Comparison of ENCODE assay signal across 22 cellular contexts in genomic region chr2:15997728-15998280, GRCh38. TPM values are rescaled to one million over a fixed set of nuclear protein-coding genes. Genes with fewer than 3 reads are reported as not detected.
DNase-seq lines count a peak whose midpoint lies in the region; ATAC-seq, FAIRE-seq and TF ChIP-seq lines count a peak whose summit lies in the region.
"Had no signal": no experiment of that assay in that cellular context is flagged by ENCODE, and none has a peak within 500 bp of the region (broad histone marks: within the 10 kb centered on the region; RNA-seq: fewer than 3 reads in every experiment).

No MANE protein-coding gene starts in this region.

- no peaks in the 10 kb centered on the region for H3K9me2 ChIP-seq in GM23338 (ENCODE audit: insufficient read depth)

- no peaks in the 10 kb centered on the region for H3K36me3 ChIP-seq in GM23338 (ENCODE audit: insufficient read depth)
- no peaks in the 10 kb centered on the region for H3K36me3 ChIP-seq in H1 (ENCODE audit: control insufficient read depth in 2 of 4, insufficient read depth in 4 of 4, low read length in 3 of 4)
- H3K36me3 ChIP-seq in thyroid gland, result no peaks in the 10 kb centered on the region
- H3K36me3 ChIP-seq: BLaER1 treated with 17β-estradiol and CSF1 and Interleukin-3, amounts not matched to agents 10 nM and 100 nM had no signal

- H3K9me3 ChIP-seq in H1 (ENCODE audit: insufficient read depth in 2 of 2, low read depth in 1 of 2, low read length in 1 of 2), result no peaks in the 10 kb centered on the region
- no peaks in the 10 kb centered on the region for H3K9me3 ChIP-seq in thyroid gland
- H3K9me3 ChIP-seq: Caco-2 had no signal

- H2AFZ ChIP-seq in GM23338, result peak overlapping the region; percentile 84
- 0 out of 2 replicates have a peak overlapping the region, but pooled peaks have one; percentile 5 for H2AFZ ChIP-seq in H1 (ENCODE audit: low read length)

- no peak overlapping the region for H2BK20ac ChIP-seq in H1 (ENCODE audit: low read length)

- H4K91ac ChIP-seq in H1 (replicated peaks; ENCODE audit: insufficient read length, low read length), result no peak overlapping the region

- no peaks in the 10 kb centered on the region for H3K79me2 ChIP-seq in GM23338 (replicated peaks; ENCODE audit: insufficient read depth)
- no peaks in the 10 kb centered on the region for H3K79me2 ChIP-seq in H1 (ENCODE audit: control insufficient read depth in 1 of 2, insufficient read depth in 2 of 2, low read length in 2 of 2)

- no peak overlapping the region for H3K27ac Mint-ChIP-seq in GM23338
- no peak overlapping the region for H3K27ac Mint-ChIP-seq in naive thymus-derived CD8-positive, alpha-beta T cell
- H3K27ac Mint-ChIP-seq: CD4-positive, alpha-beta T cell; CD8-positive, alpha-beta T cell had no signal

- 79% methylated on average over 2 of the region's 2 CpGs; no CpG with 5 or more reads in 1 of the 2 experiments for WGBS in H1 (ENCODE audit: extremely low coverage in 1 of 2, insufficient coverage in 1 of 2, insufficient read length in 1 of 2, insufficient replicate concordance in 2 of 2, low coverage in 1 of 2, low lambda C conversion rate in 2 of 2, missing lambda C conversion rate in 1 of 2), 2 experiments
- 37 to 41% methylated on average over 2 of the region's 2 CpGs for WGBS in thyroid gland, 2 donors

- no peak overlapping the region for H3K56ac ChIP-seq in H1 (replicated peaks; ENCODE audit: insufficient read length, low read depth, low read length)

- H3K4me3 ChIP-seq in GM23338, result no peak overlapping the region
- no peak overlapping the region for H3K4me3 ChIP-seq in H1 (ENCODE audit: extremely low read depth in 1 of 4, insufficient read depth in 2 of 4, low read depth in 3 of 4, low read length in 4 of 4)
- H3K4me3 ChIP-seq in thyroid gland (replicated peaks in 1 of 3), result no peak overlapping the region
- H3K4me3 ChIP-seq: BLaER1 treated with 17β-estradiol and CSF1 and Interleukin-3, amounts not matched to agents 10 nM and 100 nM had no signal

- H3K23ac ChIP-seq in H1 (ENCODE audit: insufficient read length), result no peak overlapping the region

- no peak overlapping the region for H3K9ac ChIP-seq in H1 (replicated peaks in 1 of 4; ENCODE audit: extremely low read depth in 1 of 4, low read depth in 3 of 4, low read length in 3 of 4)
- H3K9ac ChIP-seq: BLaER1 treated with 17β-estradiol and CSF1 and Interleukin-3, amounts not matched to agents 10 nM and 100 nM had no signal

- H2AK5ac ChIP-seq in H1 (ENCODE audit: low read depth, low read length), result no peak overlapping the region

- intact Hi-C loops in thyroid gland (cut with DNase I), result no loop called here

- H3K36me3 Mint-ChIP-seq in GM23338 (ENCODE audit: low read depth), result no peaks in the 10 kb centered on the region; the same call in 2 of the 3 replicates
- H3K36me3 Mint-ChIP-seq in naive thymus-derived CD8-positive, alpha-beta T cell, result no peaks in the 10 kb centered on the region
- H3K36me3 Mint-ChIP-seq: CD8-positive, alpha-beta T cell had no signal

- no peak for TF ChIP-seq RAD21 in H1 (IDR thresholded peaks at IDR 0.05 in 1 of 2, conservative IDR thresholded peaks at IDR 0.05 in 1 of 2; ENCODE audit: low read depth in 2 of 2, low read length in 2 of 2)

- POLR2A ChIA-PET in H1 (lab: Charles Lee; ENCODE audit: partially characterized antibody), result interaction anchor here (2.1 kb wide), 1 partner anchor 16 kb away, joined by 5 read pairs; no protein-coding TSS in a partner anchor
- POLR2A ChIA-PET in naive thymus-derived CD8-positive, alpha-beta T cell (lab: Charles Lee), result interaction anchor here (0.9 kb wide), 1 partner anchor 20 kb away, joined by 3 read pairs; no protein-coding TSS in a partner anchor

- no peak overlapping the region for H3K14ac ChIP-seq in H1 (ENCODE audit: insufficient read length)

- H3K4ac ChIP-seq in H1 (replicated peaks; ENCODE audit: insufficient read length, low read depth, low read length), result no peak overlapping the region

- H3K27ac ChIP-seq in GM23338 (ENCODE audit: low read depth) (no peak overlapping the region), H1 (ENCODE audit: low read depth, low read length) (no peak overlapping the region), thyroid gland (peak overlapping the region in 2 of 3 donors; percentile 28 to 50)
- H3K27ac ChIP-seq: BLaER1 treated with 17β-estradiol and CSF1 and Interleukin-3, amounts not matched to agents 10 nM and 100 nM; C4-2B had no signal

- DNase-seq in GM23338 (ENCODE audit: low spot score) (no peak), H1 (ENCODE audit: low read depth in 1 of 2, low spot score in 2 of 2) (no peak), thyroid gland (peak; percentile 60 to 71)
- DNase-seq in naive thymus-derived CD8-positive, alpha-beta T cell, result no peak
- DNase-seq: 8988T; ACHN; Caco-2; Calu3; CD4-positive, alpha-beta T cell; CD8-positive, alpha-beta T cell; DMS79 treated with DMSO at 0.1 percent for 48 hours; GF-D8 had no signal

- H3K4me1 Mint-ChIP-seq in GM23338, result peaks cover 9% of the 10 kb centered on the region
- H3K4me1 Mint-ChIP-seq in naive thymus-derived CD8-positive, alpha-beta T cell, result peaks cover 0 to 12% (median under 1%) of the 10 kb centered on the region in 4 donors

- ATAC-seq in GM23338, result no peak
- no peak for ATAC-seq in HG03108 (IDR thresholded peaks at IDR 0.05; ENCODE audit: unreplicated experiment)
- no peak for ATAC-seq in naive thymus-derived CD8-positive, alpha-beta T cell
- no peak for ATAC-seq in GM21526 (IDR thresholded peaks at IDR 0.05; ENCODE audit: low FRiP score, unreplicated experiment)
- ATAC-seq: CD8-positive, alpha-beta T cell had no signal

- no peak overlapping the region for H4K8ac ChIP-seq in H1 (ENCODE audit: extremely low read depth, insufficient read depth, low read length)

- no peak overlapping the region for H2BK120ac ChIP-seq in H1 (replicated peaks; ENCODE audit: low read depth, low read length)

- H3F3A ChIP-seq in GM23338 (replicated peaks; ENCODE audit: low read depth), result no peaks in the 10 kb centered on the region

- H3K27me3 ChIP-seq in GM23338 (ENCODE audit: insufficient read depth) (no peaks in the 10 kb centered on the region), H1 (replicated peaks in 1 of 4; ENCODE audit: control insufficient read depth in 3 of 4, extremely low read depth in 1 of 4, insufficient read depth in 3 of 4, low read length in 3 of 4) (no peaks in the 10 kb centered on the region; a peak in 1 of 7 replicates), thyroid gland (no peaks in the 10 kb centered on the region)
- H3K27me3 ChIP-seq: BLaER1 treated with 17β-estradiol and CSF1 and Interleukin-3, amounts not matched to agents 10 nM and 100 nM had no signal

- no peak for FAIRE-seq in H1 (lab: Jason Lieb, UNC)
- FAIRE-seq: A204.1, D721Med, G401.6, GM12891 had no signal

- H3K4me2 ChIP-seq in GM23338, result no peak overlapping the region
- H3K4me2 ChIP-seq in H1 (ENCODE audit: insufficient read depth in 1 of 2, low read depth in 2 of 2, low read length in 2 of 2), result no peak overlapping the region
- H3K4me2 ChIP-seq: BLaER1 treated with 17β-estradiol and CSF1 and Interleukin-3, amounts not matched to agents 10 nM and 100 nM had no signal

- CTCF ChIA-PET in H1 (lab: Charles Lee; ENCODE audit: partially characterized antibody), result interaction anchor here (0.9 to 1.5 kb wide), 3 partner anchors 26 to 54 kb away, joined by 3 to 5 read pairs (median 5); no protein-coding TSS in a partner anchor

- TF ChIP-seq POLR2A in H1 (IDR thresholded peaks at IDR 0.05; ENCODE audit: control extremely low read depth in 1 of 2, low read depth in 2 of 2, low read length in 2 of 2), result no peak
- TF ChIP-seq POLR2A in thyroid gland (IDR thresholded peaks at IDR 0.05), result no peak

- TF ChIP-seq EP300 in H1 (IDR thresholded peaks at IDR 0.05; ENCODE audit: borderline replicate concordance in 1 of 2, low read depth in 2 of 2, low read length in 2 of 2), result no peak

- no peak overlapping the region for H2BK15ac ChIP-seq in H1 (ENCODE audit: low read length)

- no peak overlapping the region for H2BK5ac ChIP-seq in H1 (ENCODE audit: low read depth, low read length)

- TF ChIP-seq CTCF in GM23338 (conservative IDR thresholded peaks at IDR 0.05; ENCODE audit: low read depth in 2 of 2), result no peak
- no peak for TF ChIP-seq CTCF in H1 (IDR thresholded peaks at IDR 0.05; ENCODE audit: control extremely low read depth in 1 of 3, insufficient read depth in 1 of 3, low read depth in 1 of 3, low read length in 3 of 3)
- TF ChIP-seq CTCF in thyroid gland (IDR thresholded peaks at IDR 0.05), result no peak

- no peak overlapping the region for H3K18ac ChIP-seq in H1 (ENCODE audit: extremely low read depth, low read length)

- no peak overlapping the region for H4K5ac ChIP-seq in H1 (ENCODE audit: insufficient read length, low read depth, low read length)

- H3K27me3 Mint-ChIP-seq in GM23338 (ENCODE audit: insufficient read depth, low read depth, poor library complexity), result peaks cover 5% of the 10 kb centered on the region
- peaks cover 0 to 5% (median 1%) of the 10 kb centered on the region in 5 donors for H3K27me3 Mint-ChIP-seq in naive thymus-derived CD8-positive, alpha-beta T cell

- no peaks in the 10 kb centered on the region for H4K20me1 ChIP-seq in GM23338 (replicated peaks; ENCODE audit: insufficient read depth)
- H4K20me1 ChIP-seq in H1 (replicated peaks in 1 of 2; ENCODE audit: control insufficient read depth in 1 of 2, insufficient read depth in 2 of 2, low read length in 2 of 2), result no peaks in the 10 kb centered on the region
- H4K20me1 ChIP-seq: BLaER1 treated with 17β-estradiol and CSF1 and Interleukin-3, amounts not matched to agents 10 nM and 100 nM had no signal

- no peak overlapping the region for H3K4me3 Mint-ChIP-seq in GM23338
- H3K4me3 Mint-ChIP-seq in naive thymus-derived CD8-positive, alpha-beta T cell, result no peak overlapping the region
- H3K4me3 Mint-ChIP-seq: CD4-positive, alpha-beta T cell; CD8-positive, alpha-beta T cell had no signal

- no peaks in the 10 kb centered on the region; the same call in 2 of the 3 replicates for H3K9me3 Mint-ChIP-seq in GM23338
- peaks cover 0 to 4% (median 0%) of the 10 kb centered on the region in 9 donors for H3K9me3 Mint-ChIP-seq in naive thymus-derived CD8-positive, alpha-beta T cell
- H3K9me3 Mint-ChIP-seq: CD4-positive, alpha-beta T cell; CD8-positive, alpha-beta T cell had no signal

- H2BK12ac ChIP-seq in H1 (ENCODE audit: low read depth, low read length), result no peak overlapping the region

- H3K23me2 ChIP-seq in H1 (ENCODE audit: low read depth, low read length), result no peaks in the 10 kb centered on the region

- H3K4me1 ChIP-seq in GM23338 (ENCODE audit: insufficient read depth), result no peaks in the 10 kb centered on the region
- peaks cover 0 to 3% (median 1%) of the 10 kb centered on the region in 4 experiments; a peak in 1 of 7 replicates for H3K4me1 ChIP-seq in H1 (replicated peaks in 1 of 4; ENCODE audit: control insufficient read depth in 3 of 4, insufficient read depth in 4 of 4, low read length in 3 of 4)
- H3K4me1 ChIP-seq in thyroid gland, result peaks cover 11 to 12% of the 10 kb centered on the region in 2 donors

- no peaks in the 10 kb centered on the region for H3K79me1 ChIP-seq in H1 (ENCODE audit: low read depth, low read length)

RNA-seq across cellular contexts. Expression of gene MYCN, which starts 57.5 kb away (rescaled TPM):
- 145 and 161 TPM in 2 replicates for total RNA-seq in GM23338 (2014; rRNA removed; shearing (Covaris generic))
- polyA plus RNA-seq in GM23338 (2016; fragmentation: Nextera tagmentation; extraction: Ambion mirVana) (50.8 and 60.8 TPM in 2 replicates), H1 (2011; rRNA removed) (87.8 and 100 TPM in 2 replicates)
- total RNA-seq in H1 (2021; fragmentation: NEBNext Ultra II Directional; extraction: Animal tissue kit (Norgen Biotek cat#: 25700)), result 137 and 142 TPM in 2 replicates
- 90.7 TPM for polyA plus RNA-seq in H1 (2011; cell fraction: cytosol; rRNA removed)
- polyA plus RNA-seq in H1 (2011; cell fraction: nucleus; rRNA removed), result 82.0 TPM
- 85.1 to 103 TPM (median 94.3 TPM) in 4 replicates for polyA plus RNA-seq in H1 (2012, experiment 1 of 2)
- polyA plus RNA-seq in H1 (2012, experiment 2 of 2), result 144 TPM
- 90.2 TPM for polyA plus RNA-seq in H1 (2013, experiment 1 of 2)
- polyA plus RNA-seq in H1 (2013, experiment 2 of 2), result 86.8 TPM
- polyA minus RNA-seq in H1 (2011; rRNA and poly(A)+ RNA removed), result 51.6 and 92.6 TPM in 2 replicates
- 57.2 TPM for polyA minus RNA-seq in H1 (2011; cell fraction: cytosol; rRNA and poly(A)+ RNA removed)
- 35.0 TPM for polyA minus RNA-seq in H1 (2011; cell fraction: nucleus; rRNA and poly(A)+ RNA removed)
- total RNA-seq in thyroid gland, result 10 to 100 TPM in 2 of 4 donors, 1 to 10 TPM in 2; 5.9 to 13.3 (median 10.1) TPM
- total RNA-seq in naive thymus-derived CD8-positive, alpha-beta T cell, result under 1 TPM; 0.16 to 0.58 TPM
- not detected for polyA plus RNA-seq in naive thymus-derived CD8-positive, alpha-beta T cell
- total RNA-seq: CD8-positive, alpha-beta T cell had no signal
- polyA plus RNA-seq: AG04450, BJ had no signal

Comparison
In these comparisons a context has a peak if more than half of its experiments do, and no peak if none do; other contexts are left out.
1. DNase-seq: peak in thyroid gland (2 of 2); none in GM23338 (single experiment), H1 (0 of 2) and naive thymus-derived CD8-positive, alpha-beta T cell (0 of 10).
2. H3K27ac ChIP-seq: peak in thyroid gland (2 of 3); none in GM23338 (single experiment) and H1 (single experiment).